ENCODE assay signal across 11 cellular contexts in genomic region chr17:75853410-75853809, GRCh38. TPM values are rescaled to one million over a fixed set of nuclear protein-coding genes. Genes with fewer than 3 reads are reported as not detected.
DNase-seq lines count a peak whose midpoint lies in the region; ATAC-seq and TF ChIP-seq lines count a peak whose summit lies in the region.
"Had no signal": no experiment of that assay in that cellular context is flagged by ENCODE, and none has a peak within 500 bp of the region (broad histone marks: within the 10 kb centered on the region; RNA-seq: fewer than 3 reads in every experiment).

No MANE protein-coding gene starts in this region.

- H3K4me1 ChIP-seq in skeletal muscle tissue (ENCODE audit: control insufficient read depth in 3 of 3, insufficient read depth in 3 of 3, low read length in 3 of 3) (peaks cover 46 to 60% (median 50%) of the 10 kb centered on the region in 3 donors), aorta (ENCODE audit: control insufficient read depth in 1 of 2, insufficient read depth in 2 of 2, low read length in 2 of 2) (peaks cover 0 to 5% of the 10 kb centered on the region in 2 donors)

- ATAC-seq in activated B cell treated with CpG ODN at 0.5 μM for 24 hours (ENCODE audit: low read depth): no peak
- ATAC-seq in aorta (ENCODE audit: low FRiP score): no peak
- ATAC-seq: GM12878 had no signal

- no peaks in the 10 kb centered on the region for H3K9me3 ChIP-seq in skeletal muscle tissue (ENCODE audit: control insufficient read depth in 3 of 3, low read length in 3 of 3)
- no peaks in the 10 kb centered on the region for H3K9me3 ChIP-seq in aorta (ENCODE audit: control insufficient read depth, low read length)

- in situ Hi-C loops in GM13977 (cut with MboI; ENCODE audit: low pct_unique_long_range_greater_than_20kb, low sequenced_read_pairs, unreplicated experiment): no loop called here

- DNase-seq in HCEC 1CT (peak; percentile 14), activated B cell treated with CpG ODN at 0.5 μM for 24 hours (no peak), hepatic stellate cell (ENCODE audit: low spot score) (peak; percentile 62), GM13977 (ENCODE audit: low spot score) (no peak), aorta (no peak), NCI-H510A treated with DMSO at 0.1 percent for 48 hours (lab: John Stamatoyannopoulos, UW) (no peak), NCI-H2107 treated with DMSO at 0.1 percent for 48 hours (lab: John Stamatoyannopoulos, UW; ENCODE audit: unreplicated experiment) (no peak)
- DNase-seq: NCI-H1048, T-helper 1 cell had no signal

- H3K27ac ChIP-seq in skeletal muscle tissue (ENCODE audit: low read depth, low read length) (peak overlapping the region; percentile 98), aorta (ENCODE audit: low read depth in 1 of 2, low read length in 2 of 2) (peak overlapping the region in 1 of 2 donors; percentile 33)

- peak overlapping the region in 2 of 3 donors; percentile 86 to 88 for H3K9ac ChIP-seq in skeletal muscle tissue (ENCODE audit: low read depth in 1 of 3, low read length in 3 of 3)

- peaks cover 33% of the 10 kb centered on the region for H3K36me3 Mint-ChIP-seq in activated B cell treated with CpG ODN at 0.5 μM for 24 hours (ENCODE audit: low read depth)

- H3K4me1 Mint-ChIP-seq in activated B cell treated with CpG ODN at 0.5 μM for 24 hours: peaks cover 39% of the 10 kb centered on the region

- peak overlapping the region in 2 of 3 donors; percentile 38 to 41 for H3K4me3 ChIP-seq in skeletal muscle tissue (ENCODE audit: low read length in 3 of 3)
- no peak overlapping the region for H3K4me3 ChIP-seq in aorta (ENCODE audit: low read length in 2 of 2)

- H3K4me3 Mint-ChIP-seq in activated B cell treated with CpG ODN at 0.5 μM for 24 hours: no peak overlapping the region

- H3K27me3 Mint-ChIP-seq in activated B cell treated with CpG ODN at 0.5 μM for 24 hours: no peaks in the 10 kb centered on the region

- 37 to 41% methylated on average over 5 of the region's 5 CpGs for WGBS in aorta, 2 donors

- H3K27me3 ChIP-seq in skeletal muscle tissue (ENCODE audit: control insufficient read depth in 3 of 3, insufficient read depth in 3 of 3, low read length in 3 of 3) (no peaks in the 10 kb centered on the region), aorta (ENCODE audit: control insufficient read depth in 1 of 2, insufficient read depth in 2 of 2, low read length in 1 of 2) (no peaks in the 10 kb centered on the region)

- peaks cover 27 to 29% (median 28%) of the 10 kb centered on the region in 3 donors for H3K36me3 ChIP-seq in skeletal muscle tissue (ENCODE audit: control insufficient read depth in 3 of 3, insufficient read depth in 3 of 3, low read length in 3 of 3)
- peaks cover 0 to 12% of the 10 kb centered on the region in 2 donors for H3K36me3 ChIP-seq in aorta (ENCODE audit: control insufficient read depth in 1 of 2, insufficient read depth in 2 of 2, low read length in 1 of 2)

- H3K9me3 Mint-ChIP-seq in activated B cell treated with CpG ODN at 0.5 μM for 24 hours: no peaks in the 10 kb centered on the region

- CTCF ChIA-PET in activated B cell treated with CpG ODN at 0.5 μM for 24 hours (lab: Charles Lee): interaction anchor here (2.1 to 4.4 kb wide), 2 partner anchors 8 to 24 kb away, joined by 11 to 34 read pairs; partner anchors contain the start of gene TRIM47

- intact Hi-C loops in activated B cell treated with CpG ODN at 0.5 μM for 24 hours (cut with micrococcal nuclease): no loop called here
- intact Hi-C loops in aorta (cut with DNase I): no loop called here

- TF ChIP-seq CTCF in activated B cell treated with CpG ODN at 0.5 μM for 24 hours (IDR thresholded peaks at IDR 0.05): no peak
- no peak for TF ChIP-seq CTCF in GM13977 (IDR thresholded peaks at IDR 0.05; ENCODE audit: extremely low read depth, insufficient read depth, missing control alignments)

- POLR2A ChIA-PET in activated B cell treated with CpG ODN at 0.5 μM for 24 hours (lab: Charles Lee): interaction anchor here (0.7 to 3.7 kb wide), 6 partner anchors 8 to 76 kb away, joined by 3 to 101 read pairs (median 46); partner anchors contain the start of genes UNC13D and UNK

- H3K27ac Mint-ChIP-seq in activated B cell treated with CpG ODN at 0.5 μM for 24 hours: peak overlapping the region; percentile 20

RNA-seq across cellular contexts. Expression of gene WBP2, which starts 1.7 kb away (rescaled TPM):
- 66.0 and 68.7 TPM in 2 replicates for total RNA-seq in activated B cell treated with CpG ODN at 0.5 μM for 24 hours
- 17.7 TPM for total RNA-seq in skeletal muscle tissue
- total RNA-seq in aorta: 100 to 1,000 TPM; 104 to 122 TPM
- polyA plus RNA-seq in aorta: 100 to 1,000 TPM in 1 of 2 donors, 10 to 100 TPM in 1; 54.6 to 123 TPM

RNA-seq across cellular contexts. Expression of gene UNC13D, which starts 9.2 kb away (rescaled TPM):
- total RNA-seq in activated B cell treated with CpG ODN at 0.5 μM for 24 hours (90.4 and 102 TPM in 2 replicates), skeletal muscle tissue (1.6 TPM), aorta (10 to 100 TPM; 17.7 to 20.0 TPM)
- polyA plus RNA-seq in aorta: 10 to 100 TPM in 1 of 2 donors, 1 to 10 TPM in 1; 3.8 to 23.1 TPM

RNA-seq across cellular contexts. Expression of gene TRIM47, which starts 25.0 kb away (rescaled TPM):
- total RNA-seq in activated B cell treated with CpG ODN at 0.5 μM for 24 hours (3.1 and 3.5 TPM in 2 replicates), skeletal muscle tissue (23.5 TPM), aorta (10 to 100 TPM; 39.8 to 88.5 TPM)
- 10 to 100 TPM; 15.7 to 47.7 TPM for polyA plus RNA-seq in aorta

RNA-seq across cellular contexts. Expression of gene TRIM65, which starts 43.3 kb away (rescaled TPM):
- total RNA-seq in activated B cell treated with CpG ODN at 0.5 μM for 24 hours: 20.0 and 22.4 TPM in 2 replicates
- total RNA-seq in skeletal muscle tissue: 20.4 TPM
- 10 to 100 TPM; 15.1 to 26.6 TPM for total RNA-seq in aorta
- polyA plus RNA-seq in aorta: 10 to 100 TPM; 10.0 to 12.8 TPM

RNA-seq across cellular contexts. Expression of gene MRPL38, which starts 51.3 kb away (rescaled TPM):
- 132 and 137 TPM in 2 replicates for total RNA-seq in activated B cell treated with CpG ODN at 0.5 μM for 24 hours
- 32.9 TPM for total RNA-seq in skeletal muscle tissue
- total RNA-seq in aorta: 10 to 100 TPM; 51.3 to 65.4 TPM
- 100 to 1,000 TPM in 1 of 2 donors, 10 to 100 TPM in 1; 25.2 to 128 TPM for polyA plus RNA-seq in aorta

Comparison
In these comparisons a context has a peak if more than half of its experiments do, and no peak if none do; other contexts are left out.
1. DNase-seq: peak in HCEC 1CT (single experiment) and hepatic stellate cell (single experiment); none in activated B cell treated with CpG ODN at 0.5 μM for 24 hours (single experiment), GM13977 (single experiment), aorta (0 of 2), NCI-H510A treated with DMSO at 0.1 percent for 48 hours (single experiment) and NCI-H2107 treated with DMSO at 0.1 percent for 48 hours (single experiment).
2. H3K4me3 ChIP-seq: peak in skeletal muscle tissue (2 of 3); none in aorta (0 of 2).